Comparison of ENCODE assay signal across 8 cellular contexts in genomic region chr20:20780127-20780822, GRCh38.
DNase-seq lines count a peak whose midpoint lies in the region; ATAC-seq, FAIRE-seq and TF ChIP-seq lines count a peak whose summit lies in the region.

No MANE protein-coding gene starts in this region.

- no peaks in the 10 kb centered on the region for H3K36me3 ChIP-seq in Karpas-422 (ENCODE audit: insufficient read depth, low read length)
- H3K36me3 ChIP-seq in adrenal gland (replicated peaks in 1 of 2): no peaks in the 10 kb centered on the region
- no peaks in the 10 kb centered on the region for H3K36me3 ChIP-seq in HepG2 (replicated peaks in 1 of 2; ENCODE audit: control insufficient read depth in 1 of 2, insufficient read depth in 2 of 2, low read length in 2 of 2)
- no peaks in the 10 kb centered on the region for H3K36me3 ChIP-seq in vagina

- peak; percentile 88 for ATAC-seq in HepG2
- no peak for ATAC-seq in HG02840 (IDR thresholded peaks at IDR 0.05; ENCODE audit: low FRiP score, unreplicated experiment)

- 57 to 76% (median 62%) methylated on average over 6 to 7 of the region's 7 CpGs for WGBS in adrenal gland, 4 donors
- 17% methylated on average over 7 of the region's 7 CpGs for WGBS in HepG2 (ENCODE audit: low lambda C conversion rate)

- no peaks in the 10 kb centered on the region for H3K9me3 ChIP-seq in Karpas-422 (ENCODE audit: low read length)
- no peaks in the 10 kb centered on the region for H3K9me3 ChIP-seq in adrenal gland (replicated peaks in 1 of 3)
- H3K9me3 ChIP-seq in HepG2 (ENCODE audit: low read length): peaks cover 5% of the 10 kb centered on the region; the same call in 1 of the 2 replicates
- H3K9me3 ChIP-seq in vagina: no peaks in the 10 kb centered on the region

- TF ChIP-seq RAD21 in HepG2 (CRISPR knock-in tag; IDR thresholded peaks at IDR 0.05): no peak

- H3K27me3 ChIP-seq in Karpas-422 (ENCODE audit: low read length) (no peaks in the 10 kb centered on the region), adrenal gland (no peaks in the 10 kb centered on the region), HepG2 (ENCODE audit: control insufficient read depth in 1 of 2, insufficient read depth in 2 of 2, low read length in 2 of 2) (peaks cover 0 to 18% of the 10 kb centered on the region in 2 experiments; a peak in 3 of 5 replicates), vagina (no peaks in the 10 kb centered on the region)

- no TSS peak for BruUV-seq in HepG2 (replicated peaks; lab: Mats Ljungman, UMichigan)

- peak overlapping the region; percentile 94 for H2AFZ ChIP-seq in Karpas-422 (ENCODE audit: low read length)
- no peak overlapping the region for H2AFZ ChIP-seq in HepG2 (ENCODE audit: low read length)

- H3K27ac ChIP-seq in Karpas-422 (ENCODE audit: low read length) (peak overlapping the region; percentile 80), adrenal gland (peak overlapping the region in 1 of 5 donors; percentile 40), HepG2 (ENCODE audit: extremely low read length, insufficient read depth, low read length) (no peak overlapping the region), vagina (no peak overlapping the region)

- peak overlapping the region; percentile 36 for H3K4me3 ChIP-seq in Karpas-422 (ENCODE audit: low read length)
- no peak overlapping the region for H3K4me3 ChIP-seq in adrenal gland
- no peak overlapping the region for H3K4me3 ChIP-seq in HepG2 (replicated peaks in 1 of 3; ENCODE audit: insufficient read depth in 1 of 3, low read depth in 2 of 3, low read length in 3 of 3)
- no peak overlapping the region for H3K4me3 ChIP-seq in vagina

- H3K79me2 ChIP-seq in Karpas-422 (ENCODE audit: low read length): no peaks in the 10 kb centered on the region
- no peaks in the 10 kb centered on the region for H3K79me2 ChIP-seq in HepG2 (ENCODE audit: insufficient read depth, low read length)

- H3K4me2 ChIP-seq in Karpas-422 (ENCODE audit: low read depth, low read length, poor library complexity, severe bottlenecking) (peak overlapping the region; percentile 70), HepG2 (ENCODE audit: low read depth, low read length) (no peak overlapping the region)

- H3K9me2 ChIP-seq in Karpas-422 (replicated peaks; ENCODE audit: insufficient read depth, low read length): no peaks in the 10 kb centered on the region

- FAIRE-seq in HepG2 (lab: Jason Lieb, UNC): peak; percentile 72

- DNase-seq in GM20000 (ENCODE audit: low spot score): peak; percentile 49
- DNase-seq in Karpas-422: peak; percentile 97
- DNase-seq in adrenal gland: peak in 6 of 7 donors; percentile 38 to 79 (median 67)
- peak; percentile 21 for DNase-seq in HepG2 (ENCODE audit: low spot score)
- DNase-seq in vagina (ENCODE audit: extremely low spot score in 2 of 2): no peak
- no peak for DNase-seq in amniotic stem cell (lab: John Stamatoyannopoulos, UW)
- DNase-seq in DMS114 treated with DMSO at 0.1 percent for 48 hours (lab: John Stamatoyannopoulos, UW; ENCODE audit: unreplicated experiment): no peak

- intact Hi-C loops in adrenal gland (cut with DNase I): no loop called here
- intact Hi-C loops in HepG2 (cut with micrococcal nuclease; ENCODE audit: unreplicated experiment): no loop called here
- intact Hi-C loops in vagina (cut with DNase I): no loop called here

- POLR2A ChIA-PET in HepG2 (lab: Yijun Ruan, JAX): interaction anchor here (0.9 kb wide), 1 partner anchor 40 kb away, joined by 3 read pairs; no protein-coding TSS in a partner anchor

- TF ChIP-seq CTCF in GM20000 (IDR thresholded peaks at IDR 0.05; ENCODE audit: extremely low read depth, missing control alignments) (no peak), adrenal gland (IDR thresholded peaks at IDR 0.05) (no peak), HepG2 (CRISPR knock-in tag; IDR thresholded peaks at IDR 0.05) (no peak), vagina (IDR thresholded peaks at IDR 0.05) (no peak)

- H3K4me1 ChIP-seq in Karpas-422 (ENCODE audit: low read length) (peaks cover 28% of the 10 kb centered on the region), adrenal gland (replicated peaks in 1 of 2) (peaks cover 0 to 4% of the 10 kb centered on the region in 2 donors), HepG2 (ENCODE audit: insufficient read depth, low read length) (no peaks in the 10 kb centered on the region), vagina (peaks cover 18% of the 10 kb centered on the region)

- H4K20me1 ChIP-seq in Karpas-422 (ENCODE audit: insufficient read depth, low read depth, low read length) (no peaks in the 10 kb centered on the region), HepG2 (ENCODE audit: insufficient read depth, low read length) (no peaks in the 10 kb centered on the region)

- CTCF ChIA-PET in HepG2 (lab: Yijun Ruan, JAX; ENCODE audit: low intra/inter-chr PET ratio, low total read pairs): no interaction called here

- TF ChIP-seq EP300 in HepG2 (IDR thresholded peaks at IDR 0.05; ENCODE audit: low read depth in 2 of 2, low read length in 2 of 2) (no peak), HepG2 (CRISPR knock-in tag; IDR thresholded peaks at IDR 0.05; ENCODE audit: borderline replicate concordance) (no peak)

- no peak for TF ChIP-seq POLR2A in adrenal gland (IDR thresholded peaks at IDR 0.05)
- no peak for TF ChIP-seq POLR2A in HepG2 (IDR thresholded peaks at IDR 0.05; ENCODE audit: insufficient read depth in 1 of 2, low read depth in 2 of 2, low read length in 2 of 2)
- TF ChIP-seq POLR2A in vagina (IDR thresholded peaks at IDR 0.05): no peak

- H3K9ac ChIP-seq in Karpas-422 (ENCODE audit: low read length) (peak overlapping the region; percentile 61), HepG2 (ENCODE audit: insufficient read depth, low read depth, low read length) (no peak overlapping the region)

- in situ Hi-C loops in HepG2 (cut with HindIII; ENCODE audit: extremely low pct_ligation_motif_present, low pct_unique_long_range_greater_than_20kb): no loop called here

TF ChIP-seq in HepG2, 621 proteins besides CTCF, POLR2A, EP300 and RAD21 (continues in another document):
- TF ChIP-seq ZNF234 (CRISPR knock-in tag; conservative IDR thresholded peaks at IDR 0.05) (no peak), CEBPG (CRISPR knock-in tag; IDR thresholded peaks at IDR 0.05) (peak; percentile 95), NFYC (CRISPR knock-in tag; IDR thresholded peaks at IDR 0.05) (no peak), RCOR2 (CRISPR knock-in tag; IDR thresholded peaks at IDR 0.05) (no peak), ZFP82 (CRISPR knock-in tag; IDR thresholded peaks at IDR 0.05; ENCODE audit: borderline replicate concordance) (no peak), ZNF44 (CRISPR knock-in tag; IDR thresholded peaks at IDR 0.05) (no peak), KDM4B (CRISPR knock-in tag; IDR thresholded peaks at IDR 0.05) (no peak), ZNF556 (CRISPR knock-in tag; IDR thresholded peaks at IDR 0.05; ENCODE audit: borderline replicate concordance) (no peak; the same call in 1 of the 2 replicates), ZNF530 (CRISPR knock-in tag; IDR thresholded peaks at IDR 0.05; ENCODE audit: low read depth) (no peak), ZBTB42 (CRISPR knock-in tag; IDR thresholded peaks at IDR 0.05) (no peak), CEBPB (IDR thresholded peaks at IDR 0.05; ENCODE audit: borderline replicate concordance, low read depth, low read length) (peak; percentile 98), WIZ (CRISPR knock-in tag; IDR thresholded peaks at IDR 0.05) (no peak), XRCC5 (optimal IDR thresholded peaks at IDR 0.05; ENCODE audit: low read length) (peak; percentile 42), SATB2 (CRISPR knock-in tag; IDR thresholded peaks at IDR 0.05) (no peak), FLYWCH1 (CRISPR knock-in tag; IDR thresholded peaks at IDR 0.05) (no peak)
- TF ChIP-seq, protein P1, sequence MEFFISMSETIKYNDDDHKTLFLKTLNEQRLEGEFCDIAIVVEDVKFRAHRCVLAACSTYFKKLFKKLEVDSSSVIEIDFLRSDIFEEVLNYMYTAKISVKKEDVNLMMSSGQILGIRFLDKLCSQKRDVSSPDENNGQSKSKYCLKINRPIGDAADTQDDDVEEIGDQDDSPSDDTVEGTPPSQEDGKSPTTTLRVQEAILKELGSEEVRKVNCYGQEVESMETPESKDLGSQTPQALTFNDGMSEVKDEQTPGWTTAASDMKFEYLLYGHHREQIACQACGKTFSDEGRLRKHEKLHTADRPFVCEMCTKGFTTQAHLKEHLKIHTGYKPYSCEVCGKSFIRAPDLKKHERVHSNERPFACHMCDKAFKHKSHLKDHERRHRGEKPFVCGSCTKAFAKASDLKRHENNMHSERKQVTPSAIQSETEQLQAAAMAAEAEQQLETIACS (CRISPR knock-in tag; IDR thresholded peaks at IDR 0.05): no peak
- TF ChIP-seq, protein P2, sequence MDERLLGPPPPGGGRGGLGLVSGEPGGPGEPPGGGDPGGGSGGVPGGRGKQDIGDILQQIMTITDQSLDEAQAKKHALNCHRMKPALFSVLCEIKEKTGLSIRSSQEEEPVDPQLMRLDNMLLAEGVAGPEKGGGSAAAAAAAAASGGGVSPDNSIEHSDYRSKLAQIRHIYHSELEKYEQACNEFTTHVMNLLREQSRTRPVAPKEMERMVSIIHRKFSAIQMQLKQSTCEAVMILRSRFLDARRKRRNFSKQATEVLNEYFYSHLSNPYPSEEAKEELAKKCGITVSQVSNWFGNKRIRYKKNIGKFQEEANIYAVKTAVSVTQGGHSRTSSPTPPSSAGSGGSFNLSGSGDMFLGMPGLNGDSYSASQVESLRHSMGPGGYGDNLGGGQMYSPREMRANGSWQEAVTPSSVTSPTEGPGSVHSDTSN (CRISPR knock-in tag; IDR thresholded peaks at IDR 0.05): no peak
- TF ChIP-seq, protein P3, sequence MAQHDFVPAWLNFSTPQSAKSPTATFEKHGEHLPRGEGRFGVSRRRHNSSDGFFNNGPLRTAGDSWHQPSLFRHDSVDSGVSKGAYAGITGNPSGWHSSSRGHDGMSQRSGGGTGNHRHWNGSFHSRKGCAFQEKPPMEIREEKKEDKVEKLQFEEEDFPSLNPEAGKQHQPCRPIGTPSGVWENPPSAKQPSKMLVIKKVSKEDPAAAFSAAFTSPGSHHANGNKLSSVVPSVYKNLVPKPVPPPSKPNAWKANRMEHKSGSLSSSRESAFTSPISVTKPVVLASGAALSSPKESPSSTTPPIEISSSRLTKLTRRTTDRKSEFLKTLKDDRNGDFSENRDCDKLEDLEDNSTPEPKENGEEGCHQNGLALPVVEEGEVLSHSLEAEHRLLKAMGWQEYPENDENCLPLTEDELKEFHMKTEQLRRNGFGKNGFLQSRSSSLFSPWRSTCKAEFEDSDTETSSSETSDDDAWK (CRISPR knock-in tag; IDR thresholded peaks at IDR 0.05): no peak
- TF ChIP-seq, protein P4, sequence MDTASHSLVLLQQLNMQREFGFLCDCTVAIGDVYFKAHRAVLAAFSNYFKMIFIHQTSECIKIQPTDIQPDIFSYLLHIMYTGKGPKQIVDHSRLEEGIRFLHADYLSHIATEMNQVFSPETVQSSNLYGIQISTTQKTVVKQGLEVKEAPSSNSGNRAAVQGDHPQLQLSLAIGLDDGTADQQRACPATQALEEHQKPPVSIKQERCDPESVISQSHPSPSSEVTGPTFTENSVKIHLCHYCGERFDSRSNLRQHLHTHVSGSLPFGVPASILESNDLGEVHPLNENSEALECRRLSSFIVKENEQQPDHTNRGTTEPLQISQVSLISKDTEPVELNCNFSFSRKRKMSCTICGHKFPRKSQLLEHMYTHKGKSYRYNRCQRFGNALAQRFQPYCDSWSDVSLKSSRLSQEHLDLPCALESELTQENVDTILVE (CRISPR knock-in tag; IDR thresholded peaks at IDR 0.05): no peak

Comparison
In these comparisons a context has a peak if more than half of its experiments do, and no peak if none do; other contexts are left out.
1. DNase-seq: peak in GM20000 (single experiment), Karpas-422 (single experiment), adrenal gland (6 of 7) and HepG2 (single experiment); none in vagina (0 of 2), amniotic stem cell (single experiment) and DMS114 treated with DMSO at 0.1 percent for 48 hours (single experiment).